11 cellular contexts compared by ENCODE assay signal in the genomic region with DNA sequence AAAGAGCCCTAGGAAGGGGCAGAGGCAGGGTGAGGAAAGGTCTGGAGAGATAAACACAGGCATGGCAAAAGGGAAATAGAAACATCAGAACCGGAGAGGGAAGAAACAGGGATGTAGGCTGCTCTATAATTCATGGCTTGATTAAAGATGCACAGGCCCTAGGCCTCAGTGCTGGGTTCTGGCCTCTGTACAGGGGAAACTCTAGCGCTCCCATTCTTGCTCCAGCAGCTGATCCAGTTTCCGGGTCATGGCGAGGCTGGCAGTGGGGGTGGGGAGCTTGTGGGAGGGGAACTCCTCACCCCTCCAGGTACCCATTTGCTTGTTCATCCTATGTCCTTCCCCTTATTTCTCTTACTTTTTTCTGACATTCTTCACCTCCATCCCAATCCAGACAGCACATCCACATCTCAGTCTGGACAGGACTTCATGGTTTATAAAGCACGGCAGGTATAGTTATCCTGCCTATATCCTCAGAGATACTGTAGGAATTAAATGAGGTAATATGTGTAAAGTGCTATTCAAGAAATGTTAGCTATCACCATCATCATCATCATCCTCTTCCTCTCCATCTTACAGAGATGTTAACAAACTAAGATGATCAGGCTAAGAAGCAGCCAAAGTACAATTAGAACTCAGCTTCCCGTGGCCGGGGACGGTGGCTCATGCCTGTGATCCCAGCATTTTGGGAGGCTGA. TPM values are rescaled to one million over a fixed set of nuclear protein-coding genes. Genes with fewer than 3 reads are reported as not detected.
A peak's percentile ranks its signal among the peaks of the same experiment; 100 is the strongest.
DNase-seq lines count a peak whose midpoint lies in the region; ATAC-seq, FAIRE-seq and TF ChIP-seq lines count a peak whose summit lies in the region.
"Had no signal": no experiment of that assay in that cellular context is flagged by ENCODE, and none has a peak within 500 bp of the region (broad histone marks: within the 10 kb centered on the region; RNA-seq: fewer than 3 reads in every experiment).

No MANE protein-coding gene starts in this region.

- RAD21 ChIA-PET in HCT116 (lab: Charles Lee; ENCODE audit: low non-redundant PET in 1 of 2, low total read pairs in 2 of 2, uncharacterized antibody in 2 of 2, unreplicated experiment in 2 of 2) = interaction anchor here in 1 of 2 experiments (0.6 kb wide), 1 partner anchor 16 kb away, joined by 3 read pairs; no protein-coding TSS in a partner anchor

- BruUV-seq in HCT116 (replicated peaks; lab: Mats Ljungman, UMichigan) = no TSS peak

- H3K27me3 ChIP-seq in BLaER1 treated with 17β-estradiol and CSF1 and Interleukin-3, amounts not matched to agents 10 nM and 100 nM = no peaks in the 10 kb centered on the region
- H3K27me3 ChIP-seq in HCT116 (ENCODE audit: insufficient read depth, low read length) = no peaks in the 10 kb centered on the region
- no peaks in the 10 kb centered on the region for H3K27me3 ChIP-seq in dorsolateral prefrontal cortex

- H3K79me2 ChIP-seq in HCT116 (ENCODE audit: insufficient read depth, low read length) = no peaks in the 10 kb centered on the region

- H3K4me1 Mint-ChIP-seq in osteocyte (ENCODE audit: unreplicated experiment) = peaks cover 88% of the 10 kb centered on the region

- TF ChIP-seq CTCF in HCT116 (IDR thresholded peaks at IDR 0.05 in 2 of 3, conservative IDR thresholded peaks at IDR 0.05 in 1 of 3; ENCODE audit: borderline replicate concordance in 1 of 3, insufficient read depth in 1 of 3, low read depth in 2 of 3, low read length in 2 of 3) (no peak), dorsolateral prefrontal cortex (IDR thresholded peaks at IDR 0.05 in 54 of 56, conservative IDR thresholded peaks at IDR 0.05 in 2 of 56; ENCODE audit: low read depth in 1 of 56, partially characterized antibody in 56 of 56) (no peak), osteocyte (IDR thresholded peaks at IDR 0.05) (no peak)

- H3K4me2 ChIP-seq in BLaER1 treated with 17β-estradiol and CSF1 and Interleukin-3, amounts not matched to agents 10 nM and 100 nM = peak overlapping the region; percentile 74 to 99 (median 95)
- H3K4me2 ChIP-seq in HCT116 (ENCODE audit: low read length) = peak overlapping the region; percentile 45

- CTCF ChIA-PET in HCT116 (lab: Charles Lee) = interaction anchor here (0.7 to 2.8 kb wide), 7 partner anchors 9 to 153 kb away, joined by 3 to 51 read pairs (median 3); a partner anchor contains a TSS

- intact Hi-C loops in HCT116 (cut with micrococcal nuclease) (no loop called here), dorsolateral prefrontal cortex (cut with DNase I) (loop anchor here (5.0 to 10.0 kb wide), 2 partner anchors 155 to 367 kb away; a partner anchor contains a TSS)

- H3K4me1 ChIP-seq in BLaER1 treated with 17β-estradiol and CSF1 and Interleukin-3, amounts not matched to agents 10 nM and 100 nM = peaks cover 87 to 100% (median 98%) of the 10 kb centered on the region in 10 experiments
- H3K4me1 ChIP-seq in HCT116 (ENCODE audit: control insufficient read depth in 1 of 2, insufficient read depth in 2 of 2, low read length in 2 of 2) = peaks cover 49 to 91% of the 10 kb centered on the region in 2 experiments

- no peak for DNase-seq in HCT116 (ENCODE audit: low read depth, low spot score)
- DNase-seq in dorsolateral prefrontal cortex = no peak
- DNase-seq in osteocyte (ENCODE audit: extremely low spot score, unreplicated experiment) = no peak
- DNase-seq in GM12891 (ENCODE audit: insufficient read length, low spot score) = no peak
- DNase-seq in anterior cingulate cortex (lab: John Stamatoyannopoulos, UW) = no peak
- DNase-seq: activated CD8-positive, alpha-beta memory T cell treated with anti-CD3 and anti-CD28 coated beads, Interleukin-2, amount 50 U/mL, for 48 hours; NCI-H1436 treated with DMSO at 0.1 percent for 48 hours; T-helper 9 cell had no signal

- H3K36me3 ChIP-seq in BLaER1 treated with 17β-estradiol and CSF1 and Interleukin-3, amounts not matched to agents 10 nM and 100 nM = peaks cover 5 to 68% (median 48%) of the 10 kb centered on the region in 11 experiments; a peak in 19 of 22 replicates
- H3K36me3 ChIP-seq in HCT116 (ENCODE audit: control insufficient read depth in 1 of 2, insufficient read depth in 2 of 2, low read length in 2 of 2) = no peaks in the 10 kb centered on the region

- peak overlapping the region; percentile 36 for H3K4me3 Mint-ChIP-seq in osteocyte (ENCODE audit: unreplicated experiment)

- H3K9me3 Mint-ChIP-seq in osteocyte (ENCODE audit: unreplicated experiment) = no peaks in the 10 kb centered on the region

- H4K20me1 ChIP-seq in BLaER1 treated with 17β-estradiol and CSF1 and Interleukin-3, amounts not matched to agents 10 nM and 100 nM = peaks cover 0 to 49% (median 0%) of the 10 kb centered on the region in 11 experiments; a peak in 5 of 22 replicates
- no peaks in the 10 kb centered on the region for H4K20me1 ChIP-seq in HCT116 (ENCODE audit: insufficient read depth)

- H3K4me3 ChIP-seq in BLaER1 treated with 17β-estradiol and CSF1 and Interleukin-3, amounts not matched to agents 10 nM and 100 nM = peak overlapping the region in 7 of 10 experiments; percentile 1 to 45 (median 30); a peak in 9 of 20 replicates
- H3K4me3 ChIP-seq in HCT116 (replicated peaks in 1 of 2; ENCODE audit: low read depth in 1 of 2, low read length in 2 of 2) (no peak overlapping the region), dorsolateral prefrontal cortex (no peak overlapping the region)

- no peak for TF ChIP-seq RAD21 in HCT116 (IDR thresholded peaks at IDR 0.05; ENCODE audit: low read depth)

- H3K9me2 ChIP-seq in HCT116 (ENCODE audit: insufficient read depth) = no peaks in the 10 kb centered on the region

- TF ChIP-seq POLR2A in HCT116 (IDR thresholded peaks at IDR 0.05; ENCODE audit: borderline replicate concordance, extremely low read depth, insufficient read depth, insufficient read length) (no peak), GM12891 (IDR thresholded peaks at IDR 0.05; ENCODE audit: low read depth, low read length) (no peak)

- H3K27ac Mint-ChIP-seq in osteocyte (ENCODE audit: unreplicated experiment) = peak overlapping the region; percentile 82

- peak overlapping the region; percentile 21 to 70 (median 61); a peak in 20 of 22 replicates for H3K27ac ChIP-seq in BLaER1 treated with 17β-estradiol and CSF1 and Interleukin-3, amounts not matched to agents 10 nM and 100 nM
- H3K27ac ChIP-seq in HCT116 (ENCODE audit: low read depth, low read length) (peak overlapping the region; percentile 33; the same call in 1 of the 2 replicates), dorsolateral prefrontal cortex (peak overlapping the region in 32 of 59 donors; percentile 1 to 74 (median 45))

- FAIRE-seq in GM12891 (lab: Jason Lieb, UNC) = no peak
- FAIRE-seq: H54 had no signal

- H3K9ac ChIP-seq in BLaER1 treated with 17β-estradiol and CSF1 and Interleukin-3, amounts not matched to agents 10 nM and 100 nM = peak overlapping the region; percentile 14 to 61 (median 49); a peak in 19 of 22 replicates
- H3K9ac ChIP-seq in HCT116 (ENCODE audit: low read length) = no peak overlapping the region

- H3K36me3 Mint-ChIP-seq in osteocyte (ENCODE audit: unreplicated experiment) = no peaks in the 10 kb centered on the region

- no peaks in the 10 kb centered on the region for H3K27me3 Mint-ChIP-seq in osteocyte (ENCODE audit: unreplicated experiment)

- POLR2A ChIA-PET in HCT116 (lab: Charles Lee) = no interaction called here

- no peaks in the 10 kb centered on the region for H3K9me3 ChIP-seq in BLaER1 treated with 17β-estradiol and CSF1 and Interleukin-3, amounts not matched to agents 10 nM and 100 nM (replicated peaks in 1 of 11)
- H3K9me3 ChIP-seq in HCT116 (ENCODE audit: control insufficient read depth in 1 of 2, insufficient read depth in 1 of 2, low read depth in 1 of 2, low read length in 2 of 2) = no peaks in the 10 kb centered on the region

- ATAC-seq in HCT116 (no peak), GM19455 (IDR thresholded peaks at IDR 0.05; ENCODE audit: unreplicated experiment) (no peak)

- H2AFZ ChIP-seq in HCT116 (ENCODE audit: low read depth, low read length, poor library complexity, severe bottlenecking) = no peak overlapping the region

TF ChIP-seq in HCT116, 20 proteins besides CTCF, POLR2A, EP300 and RAD21 (continues in another document):
- TF ChIP-seq ZFX (IDR thresholded peaks at IDR 0.05) (no peak), SRF (IDR thresholded peaks at IDR 0.05; ENCODE audit: low read depth) (no peak), EZH2phosphoT487 (IDR thresholded peaks at IDR 0.05; ENCODE audit: borderline replicate concordance) (no peak), CBX3 (IDR thresholded peaks at IDR 0.05; ENCODE audit: low read depth) (no peak), TCF7L2 (IDR thresholded peaks at IDR 0.05; ENCODE audit: borderline replicate concordance, extremely low read depth, insufficient read depth, insufficient read length) (no peak)

TF ChIP-seq in GM12891, 5 proteins besides CTCF, POLR2A, EP300 and RAD21:
- TF ChIP-seq POU2F2 (IDR thresholded peaks at IDR 0.05; ENCODE audit: low read depth, low read length) (no peak), PAX5 (IDR thresholded peaks at IDR 0.05; ENCODE audit: insufficient read depth, low read length, severe bottlenecking) (no peak), SPI1 (IDR thresholded peaks at IDR 0.05; ENCODE audit: low read depth, low read length) (no peak), TAF1 (IDR thresholded peaks at IDR 0.05; ENCODE audit: low read depth, low read length) (no peak), POLR2AphosphoS5 (IDR thresholded peaks at IDR 0.05; ENCODE audit: low read depth, low read length) (no peak)

RNA-seq across cellular contexts. Expression of a gene that starts 8.0 kb away (rescaled TPM):
- total RNA-seq in HCT116 (2021; ENCODE audit: unreplicated experiment) (not detected), dorsolateral prefrontal cortex (1 to 10 TPM in 52 of 120 experiments, under 1 TPM in 51, not detected in 17; 0.22 to 7.8 (median 1.0) TPM), osteocyte (not detected in 2 replicates)
- polyA plus RNA-seq in HCT116 (2012) = 0.05 and 0.17 TPM in 2 replicates
- 2.9 TPM for polyA plus RNA-seq in GM12891 (2012; ENCODE audit: low read depth, missing spikeins)

RNA-seq across cellular contexts. Expression of a gene that starts 12.3 kb away (rescaled TPM):
- total RNA-seq in HCT116 (2021; ENCODE audit: unreplicated experiment) = 34.7 TPM
- polyA plus RNA-seq in HCT116 (2012) = 32.1 and 34.1 TPM in 2 replicates
- total RNA-seq in dorsolateral prefrontal cortex = 100 to 1,000 TPM in 10 of 120 experiments, 10 to 100 TPM in 110; 41.0 to 204 (median 73.8) TPM
- 12.3 and 12.7 TPM in 2 replicates for total RNA-seq in osteocyte
- 7.9 TPM for polyA plus RNA-seq in GM12891 (2012; ENCODE audit: low read depth, missing spikeins)

RNA-seq across cellular contexts. Expression of a gene that starts 46.8 kb away (rescaled TPM):
- 49.7 TPM for total RNA-seq in HCT116 (2021; ENCODE audit: unreplicated experiment)
- 58.3 and 64.0 TPM in 2 replicates for polyA plus RNA-seq in HCT116 (2012)
- 10 to 100 TPM in 71 of 120 experiments, 1 to 10 TPM in 49; 3.0 to 60.5 (median 11.1) TPM for total RNA-seq in dorsolateral prefrontal cortex
- total RNA-seq in osteocyte = 98.4 and 100 TPM in 2 replicates
- 8.4 TPM for polyA plus RNA-seq in GM12891 (2012; ENCODE audit: low read depth, missing spikeins)

RNA-seq across cellular contexts. Expression of a gene that starts 47.3 kb away (rescaled TPM):
- total RNA-seq in HCT116 (2021; ENCODE audit: unreplicated experiment) (191 TPM), dorsolateral prefrontal cortex (100 to 1,000 TPM in 3 of 120 experiments, 10 to 100 TPM in 117; 56.8 to 104 (median 78.9) TPM), osteocyte (126 and 136 TPM in 2 replicates)
- polyA plus RNA-seq in HCT116 (2012) = 169 and 175 TPM in 2 replicates
- 175 TPM for polyA plus RNA-seq in GM12891 (2012; ENCODE audit: low read depth, missing spikeins)

Comparison
In these comparisons a context has a peak if more than half of its experiments do, and no peak if none do; other contexts are left out.
1. H3K4me3 ChIP-seq: peak in BLaER1 treated with 17β-estradiol and CSF1 and Interleukin-3, amounts not matched to agents 10 nM and 100 nM (7 of 10); none in HCT116 (0 of 2) and dorsolateral prefrontal cortex (0 of 59).
2. Peak in every context shown above with its lines, with median percentiles within 50 percentile points of each other: H3K27ac ChIP-seq.